Comparison of ENCODE assay signal across 13 cellular contexts in the genomic region with DNA sequence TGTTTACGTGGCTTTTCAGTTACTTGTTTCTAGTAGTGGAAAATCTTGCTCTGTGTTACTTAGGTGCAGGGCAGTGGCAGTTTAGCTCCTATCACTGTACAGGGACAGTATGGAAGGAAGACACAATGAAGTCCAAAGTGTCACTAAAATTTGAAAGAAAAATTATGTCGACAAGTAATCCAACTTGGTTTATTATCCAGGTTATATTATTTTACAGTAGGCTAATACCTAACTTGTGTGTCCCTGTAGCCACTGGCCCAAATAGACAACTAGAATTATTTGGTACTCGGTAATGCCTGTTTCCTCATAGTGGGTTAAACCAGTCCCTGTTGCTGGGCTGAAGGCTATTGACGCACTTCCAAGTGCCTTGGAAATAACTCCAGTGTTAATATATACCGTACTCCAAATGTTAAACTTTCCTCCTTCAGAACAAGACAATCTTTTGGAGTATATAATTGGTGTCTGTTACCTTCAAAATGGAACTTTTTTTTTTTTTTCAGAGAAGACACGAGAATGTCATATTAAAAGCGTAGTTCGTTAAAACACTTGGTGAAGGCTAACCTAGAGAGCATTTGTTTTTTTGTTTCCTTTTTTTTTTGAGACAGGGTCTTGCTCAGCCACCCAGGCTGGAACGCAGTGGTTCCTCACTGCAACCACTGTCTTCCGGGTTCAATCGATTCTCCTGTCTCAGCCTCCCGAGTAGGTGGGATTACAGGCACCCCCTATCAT. TPM values are rescaled to one million over a fixed set of nuclear protein-coding genes. Genes with fewer than 3 reads are reported as not detected.
DNase-seq lines count a peak whose midpoint lies in the region; ATAC-seq and TF ChIP-seq lines count a peak whose summit lies in the region.
"Had no signal": no experiment of that assay in that cellular context is flagged by ENCODE, and none has a peak within 500 bp of the region (broad histone marks: within the 10 kb centered on the region; RNA-seq: fewer than 3 reads in every experiment).

No MANE protein-coding gene starts in this region.

- no peak for DNase-seq in activated CD8-positive, alpha-beta memory T cell treated with anti-CD3 and anti-CD28 coated beads, Interleukin-2, amount 10 ng/mL, durations not matched to agents 7 days and 5 days
- no peak for DNase-seq in activated CD8-positive, alpha-beta memory T cell treated with anti-CD3 and anti-CD28 coated beads for 24 hours
- DNase-seq in SK-N-MC (ENCODE audit: low read depth, low spot score) = no peak
- no peak for DNase-seq in endothelial cell (ENCODE audit: low spot score)
- DNase-seq in gastrocnemius medialis = no peak
- no peak for DNase-seq in SKM-1 (lab: John Stamatoyannopoulos, UW; ENCODE audit: unreplicated experiment)
- no peak for DNase-seq in NCI-H1694 treated with DMSO at 0.1 percent for 48 hours (lab: John Stamatoyannopoulos, UW)
- DNase-seq: central memory CD4-positive, alpha-beta T cell; MV-4-11; NCI-H526 treated with DMSO at 0.1 percent for 48 hours; retina had no signal

- peaks cover 60% of the 10 kb centered on the region for H3K4me1 Mint-ChIP-seq in activated CD8-positive, alpha-beta memory T cell treated with anti-CD3 and anti-CD28 coated beads, Interleukin-2, amount 10 ng/mL, durations not matched to agents 7 days and 5 days
- peaks cover 59% of the 10 kb centered on the region for H3K4me1 Mint-ChIP-seq in endothelial cell (ENCODE audit: unreplicated experiment)

- no peak for TF ChIP-seq POLR2A in gastrocnemius medialis (IDR thresholded peaks at IDR 0.05)

- H3K4me3 ChIP-seq in SK-N-MC (peak overlapping the region; percentile 79), gastrocnemius medialis (no peak overlapping the region)
- H3K4me3 ChIP-seq: SJSA1 had no signal

- H3K27ac Mint-ChIP-seq in activated CD8-positive, alpha-beta memory T cell treated with anti-CD3 and anti-CD28 coated beads, Interleukin-2, amount 10 ng/mL, durations not matched to agents 7 days and 5 days = peak overlapping the region; percentile 99
- H3K27ac Mint-ChIP-seq in endothelial cell (ENCODE audit: unreplicated experiment) = no peak overlapping the region

- H3K27me3 ChIP-seq in gastrocnemius medialis = no peaks in the 10 kb centered on the region
- H3K27me3 ChIP-seq: SJSA1 had no signal

- H3K9ac ChIP-seq in SK-N-MC (ENCODE audit: insufficient read length) = no peak overlapping the region

- no peak for ATAC-seq in activated CD8-positive, alpha-beta memory T cell treated with anti-CD3 and anti-CD28 coated beads, Interleukin-2, amount 10 ng/mL, durations not matched to agents 7 days and 5 days
- ATAC-seq in gastrocnemius medialis = no peak
- no peak for ATAC-seq in GM18519 (IDR thresholded peaks at IDR 0.05; ENCODE audit: low FRiP score, unreplicated experiment)

- intact Hi-C loops in gastrocnemius medialis (cut with DNase I; ENCODE audit: low total_unique reads) = no loop called here

- H3K27ac ChIP-seq in SK-N-MC = 0 out of 2 replicates have a peak overlapping the region, but pooled peaks have one; percentile 48
- peak overlapping the region; percentile 89 to 98 (median 95) for H3K27ac ChIP-seq in gastrocnemius medialis
- H3K27ac ChIP-seq: SJSA1 had no signal

- H3K36me3 Mint-ChIP-seq in activated CD8-positive, alpha-beta memory T cell treated with anti-CD3 and anti-CD28 coated beads, Interleukin-2, amount 10 ng/mL, durations not matched to agents 7 days and 5 days = peaks cover 38% of the 10 kb centered on the region
- peaks cover 13% of the 10 kb centered on the region for H3K36me3 Mint-ChIP-seq in endothelial cell (ENCODE audit: low read depth, unreplicated experiment)

- no peaks in the 10 kb centered on the region for H3K9me3 ChIP-seq in SK-N-MC (ENCODE audit: low read depth, low read length)
- H3K9me3 ChIP-seq in gastrocnemius medialis = no peaks in the 10 kb centered on the region
- H3K9me3 ChIP-seq: SJSA1 had no signal

- TF ChIP-seq CTCF in endothelial cell (IDR thresholded peaks at IDR 0.05; ENCODE audit: unreplicated experiment) = no peak
- no peak for TF ChIP-seq CTCF in gastrocnemius medialis (IDR thresholded peaks at IDR 0.05 in 4 of 5, conservative IDR thresholded peaks at IDR 0.05 in 1 of 5)

- no peaks in the 10 kb centered on the region for H3K9me3 Mint-ChIP-seq in activated CD8-positive, alpha-beta memory T cell treated with anti-CD3 and anti-CD28 coated beads, Interleukin-2, amount 10 ng/mL, durations not matched to agents 7 days and 5 days (ENCODE audit: low read depth)
- H3K9me3 Mint-ChIP-seq in endothelial cell (ENCODE audit: unreplicated experiment) = no peaks in the 10 kb centered on the region

- H3K4me3 Mint-ChIP-seq in activated CD8-positive, alpha-beta memory T cell treated with anti-CD3 and anti-CD28 coated beads, Interleukin-2, amount 10 ng/mL, durations not matched to agents 7 days and 5 days = peak overlapping the region; percentile 96
- peak overlapping the region; percentile 23 for H3K4me3 Mint-ChIP-seq in endothelial cell (ENCODE audit: unreplicated experiment)

- peaks cover 52 to 61% of the 10 kb centered on the region in 2 donors for H3K4me1 ChIP-seq in gastrocnemius medialis

- in situ Hi-C loops in gastrocnemius medialis (cut with MboI; ENCODE audit: low sequenced_read_pairs in 4 of 4) = loop anchor here (5.0 to 25.0 kb wide), 6 partner anchors 112 to 362 kb away; no protein-coding TSS in a partner anchor

- H3K27me3 Mint-ChIP-seq in activated CD8-positive, alpha-beta memory T cell treated with anti-CD3 and anti-CD28 coated beads, Interleukin-2, amount 10 ng/mL, durations not matched to agents 7 days and 5 days = no peaks in the 10 kb centered on the region
- peaks cover 6% of the 10 kb centered on the region for H3K27me3 Mint-ChIP-seq in endothelial cell (ENCODE audit: unreplicated experiment)

- H3K36me3 ChIP-seq in SK-N-MC (ENCODE audit: insufficient read depth, low read length) (peaks cover 9% of the 10 kb centered on the region; the same call in 1 of the 2 replicates), gastrocnemius medialis (no peaks in the 10 kb centered on the region)

- CTCF ChIA-PET in activated CD8-positive, alpha-beta memory T cell treated with anti-CD3 and anti-CD28 coated beads, Interleukin-2, amount 10 ng/mL, durations not matched to agents 7 days and 5 days (lab: Charles Lee) = interaction anchor here (1.0 to 3.3 kb wide), 6 partner anchors 49 to 188 kb away, joined by 3 to 13 read pairs (median 6); no protein-coding TSS in a partner anchor

RNA-seq across cellular contexts. Expression of a gene that starts 4.7 kb away (rescaled TPM):
- total RNA-seq in activated CD8-positive, alpha-beta memory T cell treated with anti-CD3 and anti-CD28 coated beads, Interleukin-2, amount 10 ng/mL, durations not matched to agents 7 days and 5 days = 10 to 100 TPM; 30.0 to 42.4 TPM
- total RNA-seq in endothelial cell (ENCODE audit: unreplicated experiment) (66.1 TPM), gastrocnemius medialis (10 to 100 TPM; 11.6 to 22.5 (median 16.4) TPM)
